ENCODE assay signal across 1 cellular context in genomic region chr5:5572010-5572982, GRCh38.
A peak's percentile ranks its signal among the peaks of the same experiment; 100 is the strongest.
TF ChIP-seq lines count a peak whose summit lies in the region.

No MANE protein-coding gene starts in this region.

TF ChIP-seq in K562, 482 proteins besides CTCF, POLR2A, EP300 and RAD21 (continued from another document):
- no peak for TF ChIP-seq HES1 (IDR thresholded peaks at IDR 0.05; ENCODE audit: low read depth)
- no peak for TF ChIP-seq NR2C1 (IDR thresholded peaks at IDR 0.05)
- no peak for TF ChIP-seq NR2C1 (tag; IDR thresholded peaks at IDR 0.05)
- TF ChIP-seq MYBL2 (IDR thresholded peaks at IDR 0.05; ENCODE audit: low read depth), result no peak
- TF ChIP-seq MYBL2 (CRISPR knock-in tag; IDR thresholded peaks at IDR 0.05; ENCODE audit: borderline replicate concordance), result no peak
- no peak for TF ChIP-seq ZBTB11 (CRISPR knock-in tag; IDR thresholded peaks at IDR 0.05)
- TF ChIP-seq MEIS2 (IDR thresholded peaks at IDR 0.05; ENCODE audit: partially characterized antibody), result peak; percentile 75
- no peak for TF ChIP-seq MTA1 (IDR thresholded peaks at IDR 0.05; ENCODE audit: borderline replicate concordance)
- no peak for TF ChIP-seq ZNF586 (CRISPR knock-in tag; conservative IDR thresholded peaks at IDR 0.05)
- no peak for TF ChIP-seq KDM5B (IDR thresholded peaks at IDR 0.05; ENCODE audit: insufficient replicate concordance, low read depth, low read length)
- 0 out of 2 replicates have a peak, but pooled peaks have one; percentile 6 for TF ChIP-seq THRB (CRISPR knock-in tag; conservative IDR thresholded peaks at IDR 0.05)
- 0 out of 2 replicates have a peak, but pooled peaks have one; percentile 5 for TF ChIP-seq CTBP1 (IDR thresholded peaks at IDR 0.05; ENCODE audit: borderline replicate concordance)
- no peak for TF ChIP-seq ATF6 (CRISPR knock-in tag; IDR thresholded peaks at IDR 0.05)
- TF ChIP-seq FOXK2 (conservative IDR thresholded peaks at IDR 0.05 in 1 of 2, IDR thresholded peaks at IDR 0.05 in 1 of 2; ENCODE audit: low read depth in 2 of 2), result no peak
- no peak for TF ChIP-seq ZNF274 (IDR thresholded peaks at IDR 0.05; ENCODE audit: borderline replicate concordance, low read depth, low read length)
- TF ChIP-seq HCFC1 (IDR thresholded peaks at IDR 0.05; ENCODE audit: low read depth, low read length), result no peak
- no peak for TF ChIP-seq NFIX (CRISPR knock-in tag; IDR thresholded peaks at IDR 0.05; ENCODE audit: low read depth)
- TF ChIP-seq MAX (CRISPR knock-in tag; IDR thresholded peaks at IDR 0.05), result no peak
- no peak for TF ChIP-seq FIP1L1 (IDR thresholded peaks at IDR 0.05; ENCODE audit: low read depth, low read length, poor library complexity, severe bottlenecking)
- no peak for TF ChIP-seq MAFF (IDR thresholded peaks at IDR 0.05; ENCODE audit: low read length)
- TF ChIP-seq ARID3A (IDR thresholded peaks at IDR 0.05; ENCODE audit: borderline replicate concordance, low read depth, low read length), result no peak
- TF ChIP-seq NKRF (IDR thresholded peaks at IDR 0.05; ENCODE audit: borderline replicate concordance), result no peak
- 0 out of 2 replicates have a peak, but pooled peaks have one; percentile 25 for TF ChIP-seq PHF21A (IDR thresholded peaks at IDR 0.05; ENCODE audit: borderline replicate concordance, low read depth)
- no peak for TF ChIP-seq ZBTB26 (CRISPR knock-in tag; IDR thresholded peaks at IDR 0.05)
- TF ChIP-seq CHAMP1 (IDR thresholded peaks at IDR 0.05), result no peak
- TF ChIP-seq EGR1 (conservative IDR thresholded peaks at IDR 0.05), result no peak
